In genomic region chr13:50081106-50081898, GRCh38 we compare ENCODE assay signal across 1 cellular context.
A peak's percentile ranks its signal among the peaks of the same experiment; 100 is the strongest.
TF ChIP-seq lines count a peak whose summit lies in the region.

No MANE protein-coding gene starts in this region.

TF ChIP-seq in GM12878, 131 proteins besides CTCF, POLR2A, EP300 and RAD21 (continued from another document):
- no peak for TF ChIP-seq BCL3 (IDR thresholded peaks at IDR 0.05; ENCODE audit: borderline replicate concordance, insufficient read depth, low read depth, low read length, poor library complexity, severe bottlenecking)
- no peak for TF ChIP-seq ATF7 (IDR thresholded peaks at IDR 0.05; ENCODE audit: low read depth)
- no peak for TF ChIP-seq SIX5 (IDR thresholded peaks at IDR 0.05; ENCODE audit: low read depth, low read length, severe bottlenecking)
- TF ChIP-seq YBX1 (IDR thresholded peaks at IDR 0.05) = no peak
- TF ChIP-seq DPF2 (IDR thresholded peaks at IDR 0.05) = peak; percentile 41
- TF ChIP-seq CUX1 (IDR thresholded peaks at IDR 0.05; ENCODE audit: insufficient replicate concordance, low read depth, low read length) = no peak
- TF ChIP-seq SP1 (IDR thresholded peaks at IDR 0.05; ENCODE audit: low read depth, low read length) = no peak
- TF ChIP-seq WRNIP1 (IDR thresholded peaks at IDR 0.05; ENCODE audit: borderline replicate concordance, low read depth, low read length) = no peak
- TF ChIP-seq GATAD2B (conservative IDR thresholded peaks at IDR 0.05; ENCODE audit: low read depth) = peak; percentile 52; the same call in 1 of the 2 replicates
- no peak for TF ChIP-seq TARDBP (IDR thresholded peaks at IDR 0.05; ENCODE audit: borderline replicate concordance)
TF ChIP-seq in GM12878: peak in this region for 16.
